ENCODE assay signal across 1 cellular context in the genomic region with DNA sequence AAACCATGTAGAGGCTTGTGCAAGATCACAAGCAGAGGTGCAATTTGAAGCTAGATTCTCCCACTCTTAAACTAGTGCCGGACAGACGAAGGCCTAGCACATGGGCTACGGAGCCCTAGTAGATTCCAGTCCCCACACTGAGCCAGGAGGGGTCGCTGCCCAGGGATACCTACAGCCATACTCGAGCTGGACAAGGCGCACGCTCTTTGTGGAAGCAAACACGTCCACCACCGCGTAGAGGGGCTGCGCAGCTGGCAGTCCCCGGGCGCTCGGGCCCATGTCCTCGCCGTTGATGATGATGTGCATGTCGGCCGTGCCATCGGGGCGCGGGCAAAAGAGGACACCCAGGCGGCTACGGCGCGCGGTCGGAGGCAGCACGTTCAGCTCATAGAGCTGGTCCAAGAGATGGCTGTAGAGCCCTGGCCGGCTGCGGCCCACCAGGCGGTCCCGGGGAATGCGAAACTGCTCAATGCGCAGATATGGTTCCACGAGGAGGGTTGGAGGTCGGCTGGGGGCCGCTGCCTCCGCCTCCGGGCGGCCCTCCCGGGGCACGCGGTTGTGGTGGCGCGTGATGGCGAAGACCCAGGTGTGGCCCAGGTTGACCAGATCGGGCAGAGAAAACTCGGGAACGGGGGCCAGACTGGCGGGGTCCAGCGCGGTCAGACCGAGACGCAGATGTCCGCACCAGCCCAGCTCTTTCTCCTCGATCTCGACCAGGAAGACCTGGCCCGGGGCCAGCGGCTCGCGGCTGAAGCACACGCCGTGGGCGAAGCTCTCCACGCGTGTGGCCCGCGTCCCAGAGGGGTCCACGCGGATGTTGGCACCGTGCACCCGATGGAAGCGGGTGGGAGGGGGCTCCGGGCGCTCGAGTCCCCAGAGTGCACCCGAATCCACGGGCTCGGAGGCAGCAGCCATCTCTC.
TF ChIP-seq lines count a peak whose summit lies in the region.

No MANE protein-coding gene starts in this region.

TF ChIP-seq in HepG2, 621 proteins besides CTCF, POLR2A, EP300 and RAD21 (continued from another document and continues in another):
- TF ChIP-seq, protein P1, sequence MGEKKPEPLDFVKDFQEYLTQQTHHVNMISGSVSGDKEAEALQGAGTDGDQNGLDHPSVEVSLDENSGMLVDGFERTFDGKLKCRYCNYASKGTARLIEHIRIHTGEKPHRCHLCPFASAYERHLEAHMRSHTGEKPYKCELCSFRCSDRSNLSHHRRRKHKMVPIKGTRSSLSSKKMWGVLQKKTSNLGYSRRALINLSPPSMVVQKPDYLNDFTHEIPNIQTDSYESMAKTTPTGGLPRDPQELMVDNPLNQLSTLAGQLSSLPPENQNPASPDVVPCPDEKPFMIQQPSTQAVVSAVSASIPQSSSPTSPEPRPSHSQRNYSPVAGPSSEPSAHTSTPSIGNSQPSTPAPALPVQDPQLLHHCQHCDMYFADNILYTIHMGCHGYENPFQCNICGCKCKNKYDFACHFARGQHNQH (CRISPR knock-in tag; IDR thresholded peaks at IDR 0.05): peak; percentile 67; the same call in 1 of the 2 replicates
- TF ChIP-seq HMG20B (CRISPR knock-in tag; conservative IDR thresholded peaks at IDR 0.05) (peak; percentile 74), ZNF160 (CRISPR knock-in tag; IDR thresholded peaks at IDR 0.05) (peak; percentile 90), REST (IDR thresholded peaks at IDR 0.05; ENCODE audit: borderline replicate concordance in 1 of 2, low read depth in 1 of 2, low read length in 2 of 2) (no peak), ZMYM4 (CRISPR knock-in tag; IDR thresholded peaks at IDR 0.05) (peak; percentile 73), BRCA1 (CRISPR knock-in tag; IDR thresholded peaks at IDR 0.05) (peak; percentile 90; the same call in 1 of the 2 replicates), MTF1 (CRISPR knock-in tag; IDR thresholded peaks at IDR 0.05) (no peak), SSRP1 (CRISPR knock-in tag; IDR thresholded peaks at IDR 0.05) (0 out of 2 replicates have a peak, but pooled peaks have one; percentile 31), KLF11 (CRISPR knock-in tag; IDR thresholded peaks at IDR 0.05) (peak; percentile 91; the same call in 1 of the 2 replicates), MAFG (CRISPR knock-in tag; IDR thresholded peaks at IDR 0.05) (peak; percentile 77; the same call in 1 of the 2 replicates), ZSCAN12 (CRISPR knock-in tag; IDR thresholded peaks at IDR 0.05) (0 out of 2 replicates have a peak, but pooled peaks have one; percentile 8), KAT8 (CRISPR knock-in tag; IDR thresholded peaks at IDR 0.05) (peak; percentile 77), ARID4A (CRISPR knock-in tag; IDR thresholded peaks at IDR 0.05; ENCODE audit: borderline replicate concordance) (peak; percentile 49), RXRA (CRISPR knock-in tag; IDR thresholded peaks at IDR 0.05) (peak; percentile 6; the same call in 1 of the 2 replicates), ZNF558 (CRISPR knock-in tag; IDR thresholded peaks at IDR 0.05; ENCODE audit: borderline replicate concordance) (peak; percentile 14; the same call in 1 of the 2 replicates), SMAD9 (CRISPR knock-in tag; IDR thresholded peaks at IDR 0.05) (peak; percentile 95; the same call in 1 of the 2 replicates), HDAC1 (CRISPR knock-in tag; IDR thresholded peaks at IDR 0.05) (peak; percentile 51; the same call in 1 of the 2 replicates), KDM1A (CRISPR knock-in tag; IDR thresholded peaks at IDR 0.05) (peak; percentile 52; the same call in 1 of the 2 replicates), KDM6A (CRISPR knock-in tag; IDR thresholded peaks at IDR 0.05; ENCODE audit: low read depth) (no peak), ZNF704 (CRISPR knock-in tag; IDR thresholded peaks at IDR 0.05; ENCODE audit: borderline replicate concordance) (peak; percentile 37; the same call in 1 of the 2 replicates), E2F2 (CRISPR knock-in tag; IDR thresholded peaks at IDR 0.05; ENCODE audit: borderline replicate concordance) (no peak), ZNF326 (CRISPR knock-in tag; IDR thresholded peaks at IDR 0.05; ENCODE audit: borderline replicate concordance) (no peak), DDIT3 (CRISPR knock-in tag; IDR thresholded peaks at IDR 0.05) (0 out of 2 replicates have a peak, but pooled peaks have one; percentile 78), KLF6 (CRISPR knock-in tag; IDR thresholded peaks at IDR 0.05) (peak; percentile 62; the same call in 1 of the 2 replicates), MTERF4 (CRISPR knock-in tag; IDR thresholded peaks at IDR 0.05) (0 out of 2 replicates have a peak, but pooled peaks have one; percentile 26)
- TF ChIP-seq, protein P2, sequence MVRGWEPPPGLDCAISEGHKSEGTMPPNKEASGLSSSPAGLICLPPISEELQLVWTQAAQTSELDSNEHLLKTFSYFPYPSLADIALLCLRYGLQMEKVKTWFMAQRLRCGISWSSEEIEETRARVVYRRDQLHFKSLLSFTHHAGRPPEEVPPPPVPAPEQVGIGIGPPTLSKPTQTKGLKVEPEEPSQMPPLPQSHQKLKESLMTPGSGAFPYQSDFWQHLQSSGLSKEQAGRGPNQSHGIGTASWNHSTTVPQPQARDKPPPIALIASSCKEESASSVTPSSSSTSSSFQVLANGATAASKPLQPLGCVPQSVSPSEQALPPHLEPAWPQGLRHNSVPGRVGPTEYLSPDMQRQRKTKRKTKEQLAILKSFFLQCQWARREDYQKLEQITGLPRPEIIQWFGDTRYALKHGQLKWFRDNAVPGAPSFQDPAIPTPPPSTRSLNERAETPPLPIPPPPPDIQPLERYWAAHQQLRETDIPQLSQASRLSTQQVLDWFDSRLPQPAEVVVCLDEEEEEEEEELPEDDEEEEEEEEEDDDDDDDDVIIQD (CRISPR knock-in tag; IDR thresholded peaks at IDR 0.05; ENCODE audit: low read depth): peak; percentile 85
- TF ChIP-seq, protein P3, sequence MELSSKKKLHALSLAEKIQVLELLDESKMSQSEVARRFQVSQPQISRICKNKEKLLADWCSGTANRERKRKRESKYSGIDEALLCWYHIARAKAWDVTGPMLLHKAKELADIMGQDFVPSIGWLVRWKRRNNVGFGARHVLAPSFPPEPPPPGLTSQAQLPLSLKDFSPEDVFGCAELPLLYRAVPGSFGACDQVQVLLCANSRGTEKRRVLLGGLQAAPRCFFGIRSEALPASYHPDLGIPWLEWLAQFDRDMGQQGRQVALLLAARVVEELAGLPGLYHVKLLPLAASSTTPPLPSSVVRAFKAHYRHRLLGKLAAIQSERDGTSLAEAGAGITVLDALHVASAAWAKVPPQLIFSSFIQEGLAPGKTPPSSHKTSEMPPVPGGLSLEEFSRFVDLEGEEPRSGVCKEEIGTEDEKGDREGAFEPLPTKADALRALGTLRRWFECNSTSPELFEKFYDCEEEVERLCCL (CRISPR knock-in tag; IDR thresholded peaks at IDR 0.05; ENCODE audit: borderline replicate concordance): no peak
- TF ChIP-seq, protein P4, sequence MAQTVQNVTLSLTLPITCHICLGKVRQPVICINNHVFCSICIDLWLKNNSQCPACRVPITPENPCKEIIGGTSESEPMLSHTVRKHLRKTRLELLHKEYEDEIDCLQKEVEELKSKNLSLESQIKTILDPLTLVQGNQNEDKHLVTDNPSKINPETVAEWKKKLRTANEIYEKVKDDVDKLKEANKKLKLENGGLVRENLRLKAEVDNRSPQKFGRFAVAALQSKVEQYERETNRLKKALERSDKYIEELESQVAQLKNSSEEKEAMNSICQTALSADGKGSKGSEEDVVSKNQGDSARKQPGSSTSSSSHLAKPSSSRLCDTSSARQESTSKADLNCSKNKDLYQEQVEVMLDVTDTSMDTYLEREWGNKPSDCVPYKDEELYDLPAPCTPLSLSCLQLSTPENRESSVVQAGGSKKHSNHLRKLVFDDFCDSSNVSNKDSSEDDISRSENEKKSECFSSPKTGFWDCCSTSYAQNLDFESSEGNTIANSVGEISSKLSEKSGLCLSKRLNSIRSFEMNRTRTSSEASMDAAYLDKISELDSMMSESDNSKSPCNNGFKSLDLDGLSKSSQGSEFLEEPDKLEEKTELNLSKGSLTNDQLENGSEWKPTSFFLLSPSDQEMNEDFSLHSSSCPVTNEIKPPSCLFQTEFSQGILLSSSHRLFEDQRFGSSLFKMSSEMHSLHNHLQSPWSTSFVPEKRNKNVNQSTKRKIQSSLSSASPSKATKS (CRISPR knock-in tag; IDR thresholded peaks at IDR 0.05): no peak
- TF ChIP-seq, protein P5, sequence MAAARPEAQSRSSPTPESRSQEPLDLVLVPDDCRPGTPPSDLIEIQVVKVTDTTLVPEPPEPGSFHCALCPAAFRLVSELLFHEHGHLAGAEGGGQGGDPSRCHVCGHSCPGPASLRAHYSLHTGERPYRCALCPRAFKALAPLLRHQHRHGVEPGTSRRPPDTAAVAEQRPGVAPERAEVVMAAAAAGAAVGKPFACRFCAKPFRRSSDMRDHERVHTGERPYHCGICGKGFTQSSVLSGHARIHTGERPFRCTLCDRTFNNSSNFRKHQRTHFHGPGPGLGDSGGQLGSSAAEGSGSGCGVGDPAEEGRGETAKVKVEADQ (CRISPR knock-in tag; IDR thresholded peaks at IDR 0.05; ENCODE audit: borderline replicate concordance): peak; percentile 75; the same call in 1 of the 2 replicates
- TF ChIP-seq, protein P6, sequence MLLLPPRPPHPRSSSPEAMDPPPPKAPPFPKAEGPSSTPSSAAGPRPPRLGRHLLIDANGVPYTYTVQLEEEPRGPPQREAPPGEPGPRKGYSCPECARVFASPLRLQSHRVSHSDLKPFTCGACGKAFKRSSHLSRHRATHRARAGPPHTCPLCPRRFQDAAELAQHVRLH (CRISPR knock-in tag; IDR thresholded peaks at IDR 0.05; ENCODE audit: borderline replicate concordance, low read depth): peak; percentile 96
